Comparison of ENCODE assay signal across 16 cellular contexts in the genomic region with DNA sequence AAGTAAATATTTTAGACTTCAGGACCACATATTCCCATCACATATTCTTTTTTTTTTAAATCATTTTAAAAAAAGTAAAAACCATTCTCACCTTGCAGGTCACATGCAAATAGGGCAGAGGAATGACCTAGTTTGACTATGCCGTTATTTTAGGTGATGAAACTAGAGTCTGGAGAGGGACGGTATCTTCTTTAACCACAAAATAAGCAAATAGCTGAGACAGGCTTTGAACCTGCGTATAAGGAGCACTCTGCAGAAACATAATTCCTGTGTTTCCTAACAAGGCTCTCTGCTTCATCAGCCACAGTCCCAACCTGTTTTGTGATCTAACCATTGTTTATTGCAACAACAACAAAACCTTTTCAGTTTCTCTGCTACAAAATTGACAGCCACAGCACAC.
"Had no signal": no experiment of that assay in that cellular context is flagged by ENCODE, and none has a peak within 500 bp of the region (broad histone marks: within the 10 kb centered on the region; RNA-seq: fewer than 3 reads in every experiment).

No MANE protein-coding gene starts in this region.

- H3K9ac ChIP-seq: neural progenitor cell had no signal

- H3K4me3 ChIP-seq: esophagus squamous epithelium, neural progenitor cell, psoas muscle, right lobe of liver, tibial nerve had no signal

- H3K27me3 ChIP-seq: esophagus squamous epithelium, neural progenitor cell, right lobe of liver, tibial nerve had no signal

- H3K4me2 ChIP-seq: neural progenitor cell had no signal

- H3K27ac ChIP-seq: esophagus squamous epithelium, neural progenitor cell, psoas muscle, right lobe of liver, tibial nerve had no signal

- H3K36me3 ChIP-seq: esophagus squamous epithelium, neural progenitor cell, right lobe of liver, tibial nerve had no signal

- H2AFZ ChIP-seq: neural progenitor cell had no signal

- DNase-seq: activated B cell treated with CpG ODN at 0.5 μM for 24 hours; activated CD4-positive, alpha-beta memory T cell treated with anti-CD3 and anti-CD28 coated beads, Interleukin-2, amount 10 ng/mL, durations not matched to agents 7 days and 5 days; activated CD4-positive, alpha-beta T cell treated with anti-CD3 and anti-CD28 coated beads for 4 hours; activated CD8-positive, alpha-beta memory T cell treated with anti-CD3 and anti-CD28 coated beads, Interleukin-2, amount 10 ng/mL, durations not matched to agents 7 days and 5 days; amniotic stem cell; effector CD8-positive, alpha-beta T cell; esophagus squamous epithelium; mesendoderm; naive thymus-derived CD4-positive, alpha-beta T cell; psoas muscle; small intestine; stimulated activated CD4-positive, alpha-beta T cell treated with anti-CD3 and anti-CD28 coated beads, Interleukin-15, amount 100 ng/mL, for 24 hours; stimulated activated CD4-positive, alpha-beta T cell treated with anti-CD3 and anti-CD28 coated beads, Interleukin-2, amount 100 ng/mL, for 48 hours had no signal

- ATAC-seq: activated CD8-positive, alpha-beta memory T cell treated with anti-CD3 and anti-CD28 coated beads, Interleukin-2, amount 10 ng/mL, durations not matched to agents 7 days and 5 days; naive thymus-derived CD4-positive, alpha-beta T cell; psoas muscle had no signal

- H3K4me1 ChIP-seq: esophagus squamous epithelium, neural progenitor cell, psoas muscle, tibial nerve had no signal

- H3K9me3 ChIP-seq: esophagus squamous epithelium, psoas muscle, right lobe of liver, tibial nerve had no signal
